In the genomic region with DNA sequence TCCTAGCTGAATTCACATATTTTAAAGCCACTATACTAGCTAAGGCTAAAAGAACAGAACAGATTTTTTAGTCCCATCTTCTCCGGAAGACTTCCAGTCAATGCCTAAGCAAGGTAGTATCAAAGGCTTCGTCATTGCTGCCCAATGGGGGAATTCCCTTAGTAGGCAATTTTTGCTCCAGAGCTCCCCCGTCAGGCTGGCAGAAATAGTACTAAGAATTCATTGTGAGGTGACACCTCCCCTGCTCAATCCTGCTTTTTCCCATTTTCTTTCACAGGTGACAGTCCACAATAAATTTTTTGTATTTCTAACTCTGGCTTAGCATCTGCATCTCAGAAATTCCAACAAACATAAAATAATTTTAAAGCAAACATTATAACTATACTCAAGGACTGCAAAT, we compare ENCODE assay signal across 8 cellular contexts. TPM values are rescaled to one million over a fixed set of nuclear protein-coding genes. Genes with fewer than 3 reads are reported as not detected.
DNase-seq lines count a peak whose midpoint lies in the region; ATAC-seq lines count a peak whose summit lies in the region.

No MANE protein-coding gene starts in this region.

- H3K27ac Mint-ChIP-seq in activated T-cell treated with anti-CD3 and anti-CD28 coated beads, Interleukin-2, amount 50 U/mL, for 72 hours, result no peak overlapping the region
- no peak overlapping the region for H3K27ac Mint-ChIP-seq in activated T-cell treated with anti-CD3 and anti-CD28 coated beads, Interleukin-2, amount 50 U/mL, for 24 hours
- no peak overlapping the region for H3K27ac Mint-ChIP-seq in immature natural killer cell

- DNase-seq in activated T-cell treated with anti-CD3 and anti-CD28 coated beads, Interleukin-2, amount 50 U/mL, for 72 hours, result peak; percentile 41 to 44
- no peak for DNase-seq in activated T-cell treated with anti-CD3 and anti-CD28 coated beads, Interleukin-2, amount 50 U/mL, for 24 hours
- peak; percentile 0 for DNase-seq in NCI-H69 (lab: John Stamatoyannopoulos, UW)
- peak; percentile 9 for DNase-seq in dermis blood vessel endothelial cell
- DNase-seq in stimulated activated CD8-positive, alpha-beta memory T cell treated with anti-CD3 and anti-CD28 coated beads, Interleukin-7, amount 100 ng/mL, for 24 hours (ENCODE audit: low read depth), result peak; percentile 5
- DNase-seq in NCI-H510A (lab: John Stamatoyannopoulos, UW), result no peak
- no peak for DNase-seq in immature natural killer cell

- peaks cover 24% of the 10 kb centered on the region for H3K27me3 Mint-ChIP-seq in activated T-cell treated with anti-CD3 and anti-CD28 coated beads, Interleukin-2, amount 50 U/mL, for 72 hours (ENCODE audit: low read depth)
- peaks cover 59% of the 10 kb centered on the region for H3K27me3 Mint-ChIP-seq in activated T-cell treated with anti-CD3 and anti-CD28 coated beads, Interleukin-2, amount 50 U/mL, for 24 hours
- peaks cover 10 to 13% (median 10%) of the 10 kb centered on the region in 3 donors for H3K27me3 Mint-ChIP-seq in immature natural killer cell (ENCODE audit: low read depth in 3 of 3)

- H3K4me3 Mint-ChIP-seq in activated T-cell treated with anti-CD3 and anti-CD28 coated beads, Interleukin-2, amount 50 U/mL, for 72 hours, result no peak overlapping the region
- H3K4me3 Mint-ChIP-seq in activated T-cell treated with anti-CD3 and anti-CD28 coated beads, Interleukin-2, amount 50 U/mL, for 24 hours, result no peak overlapping the region
- H3K4me3 Mint-ChIP-seq in immature natural killer cell, result no peak overlapping the region

- H3K9me3 Mint-ChIP-seq in activated T-cell treated with anti-CD3 and anti-CD28 coated beads, Interleukin-2, amount 50 U/mL, for 72 hours, result peaks cover 4 to 7% of the 10 kb centered on the region in 2 donors
- H3K9me3 Mint-ChIP-seq in activated T-cell treated with anti-CD3 and anti-CD28 coated beads, Interleukin-2, amount 50 U/mL, for 24 hours, result no peaks in the 10 kb centered on the region
- peaks cover 0 to 7% (median 1%) of the 10 kb centered on the region in 6 donors for H3K9me3 Mint-ChIP-seq in immature natural killer cell

- H3K4me1 Mint-ChIP-seq in activated T-cell treated with anti-CD3 and anti-CD28 coated beads, Interleukin-2, amount 50 U/mL, for 72 hours (ENCODE audit: low read depth), result no peaks in the 10 kb centered on the region
- H3K4me1 Mint-ChIP-seq in activated T-cell treated with anti-CD3 and anti-CD28 coated beads, Interleukin-2, amount 50 U/mL, for 24 hours (ENCODE audit: low read depth), result no peaks in the 10 kb centered on the region
- H3K4me1 Mint-ChIP-seq in immature natural killer cell, result no peaks in the 10 kb centered on the region

- H3K36me3 Mint-ChIP-seq in activated T-cell treated with anti-CD3 and anti-CD28 coated beads, Interleukin-2, amount 50 U/mL, for 72 hours (ENCODE audit: insufficient read depth in 2 of 2), result peaks cover 0 to 4% of the 10 kb centered on the region in 2 donors
- no peaks in the 10 kb centered on the region for H3K36me3 Mint-ChIP-seq in activated T-cell treated with anti-CD3 and anti-CD28 coated beads, Interleukin-2, amount 50 U/mL, for 24 hours (ENCODE audit: low read depth)
- H3K36me3 Mint-ChIP-seq in immature natural killer cell, result no peaks in the 10 kb centered on the region

- ATAC-seq in activated T-cell treated with anti-CD3 and anti-CD28 coated beads, Interleukin-2, amount 50 U/mL, for 72 hours (replicated peaks in 1 of 2), result peak in 1 of 2 donors; percentile 36
- no peak for ATAC-seq in GM18858 (IDR thresholded peaks at IDR 0.05; ENCODE audit: unreplicated experiment)

RNA-seq across cellular contexts. Expression of gene SRSF6, which starts 52.8 kb away (rescaled TPM):
- total RNA-seq in activated T-cell treated with anti-CD3 and anti-CD28 coated beads, Interleukin-2, amount 50 U/mL, for 72 hours, result 100 to 1,000 TPM; 128 to 158 TPM
- total RNA-seq in dermis blood vessel endothelial cell, result 32.0 and 52.5 TPM in 2 replicates
- polyA plus RNA-seq in immature natural killer cell, result 10 to 100 TPM; 18.7 to 43.7 (median 25.4) TPM

Comparison
In these comparisons a context has a peak if more than half of its experiments do, and no peak if none do; other contexts are left out.
1. DNase-seq: peak in activated T-cell treated with anti-CD3 and anti-CD28 coated beads, Interleukin-2, amount 50 U/mL, for 72 hours (2 of 2), NCI-H69 (single experiment), dermis blood vessel endothelial cell (single experiment) and stimulated activated CD8-positive, alpha-beta memory T cell treated with anti-CD3 and anti-CD28 coated beads, Interleukin-7, amount 100 ng/mL, for 24 hours (single experiment); none in activated T-cell treated with anti-CD3 and anti-CD28 coated beads, Interleukin-2, amount 50 U/mL, for 24 hours (single experiment), NCI-H510A (single experiment) and immature natural killer cell (0 of 3).